8 cellular contexts compared by ENCODE assay signal in the genomic region with DNA sequence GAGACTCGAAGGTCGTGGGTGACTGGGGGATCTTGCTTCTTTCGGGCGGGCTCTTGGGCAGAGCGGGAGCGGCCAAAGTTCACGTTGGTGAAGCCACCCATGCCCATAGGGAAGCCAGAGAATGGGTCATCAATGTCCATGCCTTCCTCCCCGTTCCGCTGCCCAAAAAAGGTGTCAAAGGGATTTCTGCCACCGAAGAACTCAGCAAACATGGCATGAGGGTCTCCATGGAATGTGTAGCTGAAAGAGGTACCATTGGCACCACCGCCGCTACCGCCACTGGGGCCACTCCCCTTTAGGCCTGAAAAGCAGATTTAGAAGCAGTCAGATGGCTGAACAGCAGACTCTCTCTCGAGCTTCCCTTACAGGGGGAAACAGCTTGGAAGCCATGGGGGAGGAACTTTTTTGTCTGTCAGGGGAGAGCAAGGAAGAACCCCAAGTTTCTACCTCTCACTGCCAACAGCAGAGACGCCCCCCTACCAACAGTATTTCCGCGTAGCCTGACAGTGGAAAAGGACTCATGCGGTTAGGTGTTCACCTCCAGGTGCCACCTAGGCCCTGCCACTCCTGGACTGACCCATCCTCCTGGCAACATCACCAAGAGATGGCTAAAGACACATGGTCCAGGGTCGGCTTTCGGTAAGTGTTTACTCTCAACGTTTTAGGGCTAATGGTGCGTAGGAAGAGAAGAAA. TPM values are rescaled to one million over a fixed set of nuclear protein-coding genes. Genes with fewer than 3 reads are reported as not detected.
A peak's percentile ranks its signal among the peaks of the same experiment; 100 is the strongest.
DNase-seq lines count a peak whose midpoint lies in the region; ATAC-seq and TF ChIP-seq lines count a peak whose summit lies in the region.

No MANE protein-coding gene starts in this region.

- peaks cover 61% of the 10 kb centered on the region for H3K36me3 Mint-ChIP-seq in CD4-positive, alpha-beta T cell (ENCODE audit: low read depth)
- H3K36me3 Mint-ChIP-seq in natural killer cell = peaks cover 8% of the 10 kb centered on the region

- H3K27ac Mint-ChIP-seq in CD4-positive, alpha-beta T cell = peak overlapping the region; percentile 92
- peak overlapping the region; percentile 91 to 96 for H3K27ac Mint-ChIP-seq in natural killer cell

- no peaks in the 10 kb centered on the region for H3K27me3 Mint-ChIP-seq in CD4-positive, alpha-beta T cell
- H3K27me3 Mint-ChIP-seq in natural killer cell (ENCODE audit: low read depth in 2 of 2) = no peaks in the 10 kb centered on the region

- H3K27me3 ChIP-seq in CD4-positive, alpha-beta T cell (ENCODE audit: control insufficient read depth, insufficient read depth, low read length) = no peaks in the 10 kb centered on the region

- H3K4me3 ChIP-seq in NB4 (ENCODE audit: low read depth, low read length) = peak overlapping the region; percentile 68
- H3K4me3 ChIP-seq in coronary artery = peak overlapping the region; percentile 87

- no peak for TF ChIP-seq CTCF in CD4-positive, alpha-beta T cell (IDR thresholded peaks at IDR 0.05)
- TF ChIP-seq CTCF in NB4 (IDR thresholded peaks at IDR 0.05; ENCODE audit: low read depth, low read length) (no peak), coronary artery (IDR thresholded peaks at IDR 0.05) (no peak), natural killer cell (IDR thresholded peaks at IDR 0.05) (no peak)

- DNase-seq in CD4-positive, alpha-beta T cell = peak in 1 of 10 experiments; percentile 40
- DNase-seq in NB4 (ENCODE audit: low read depth) (no peak), coronary artery (ENCODE audit: low spot score) (no peak), natural killer cell (no peak), T1000 (lab: John Stamatoyannopoulos, UW) (no peak)

- H3K9me3 ChIP-seq in CD4-positive, alpha-beta T cell (ENCODE audit: control insufficient read depth, low read length) = no peaks in the 10 kb centered on the region

- intact Hi-C loops in CD4-positive, alpha-beta T cell (cut with DNase I, micrococcal nuclease) = loop anchor here in 1 of 2 experiments (1.0 kb wide), 1 partner anchor 9 kb away; no protein-coding TSS in a partner anchor
- intact Hi-C loops in natural killer cell (cut with micrococcal nuclease) = loop anchor here (5.0 kb wide), 1 partner anchor 100 kb away; the partner anchor contains the start of gene DDX39A

- ATAC-seq in CD4-positive, alpha-beta T cell (ENCODE audit: poor library complexity) = no peak
- ATAC-seq in natural killer cell (no peak), HG02973 (IDR thresholded peaks at IDR 0.05; ENCODE audit: unreplicated experiment) (no peak), GM21447 (IDR thresholded peaks at IDR 0.05; ENCODE audit: unreplicated experiment) (no peak), HG03045 (IDR thresholded peaks at IDR 0.05; ENCODE audit: unreplicated experiment) (no peak)

- POLR2A ChIA-PET in CD4-positive, alpha-beta T cell (lab: Charles Lee) = interaction anchor here (0.5 to 9.8 kb wide), 12 partner anchors 9 to 380 kb away, joined by 3 to 430 read pairs (median 10); partner anchors contain the start of genes ADGRE5, ASF1B, GIPC1 and NDUFB7

- peak overlapping the region; percentile 92 for H3K4me3 Mint-ChIP-seq in CD4-positive, alpha-beta T cell
- peak overlapping the region; percentile 95 for H3K4me3 Mint-ChIP-seq in natural killer cell

- H3K9me3 Mint-ChIP-seq in CD4-positive, alpha-beta T cell = no peaks in the 10 kb centered on the region
- no peaks in the 10 kb centered on the region for H3K9me3 Mint-ChIP-seq in natural killer cell

- H3K27ac ChIP-seq in CD4-positive, alpha-beta T cell (ENCODE audit: low read depth, low read length) = peak overlapping the region; percentile 91
- H3K27ac ChIP-seq in coronary artery = peak overlapping the region; percentile 98 to 100

- peaks cover 75% of the 10 kb centered on the region for H3K4me1 Mint-ChIP-seq in CD4-positive, alpha-beta T cell (ENCODE audit: low read depth)
- peaks cover 31 to 50% of the 10 kb centered on the region in 2 donors for H3K4me1 Mint-ChIP-seq in natural killer cell

- CTCF ChIA-PET in CD4-positive, alpha-beta T cell (lab: Charles Lee) = interaction anchor here (1.2 to 3.5 kb wide), 5 partner anchors 11 to 42 kb away, joined by 3 to 29 read pairs (median 4); partner anchors contain the start of gene PTGER1

- no peak for TF ChIP-seq POLR2A in NB4 (IDR thresholded peaks at IDR 0.05; ENCODE audit: extremely low read depth, insufficient read length)

RNA-seq across cellular contexts. Expression of gene DNAJB1, which starts 1.3 kb away (rescaled TPM):
- 100 to 1,000 TPM; 666 to 672 TPM for total RNA-seq in CD4-positive, alpha-beta T cell
- total RNA-seq in natural killer cell = 100 to 1,000 TPM; 148 to 238 (median 192) TPM

RNA-seq across cellular contexts. Expression of gene TECR, which starts 12.5 kb away (rescaled TPM):
- total RNA-seq in CD4-positive, alpha-beta T cell = 100 to 1,000 TPM; 217 to 232 TPM
- total RNA-seq in natural killer cell = 100 to 1,000 TPM; 123 to 158 (median 131) TPM

RNA-seq across cellular contexts. Expression of gene GIPC1, which starts 21.0 kb away (rescaled TPM):
- 10 to 100 TPM; 17.8 to 21.0 TPM for total RNA-seq in CD4-positive, alpha-beta T cell
- 10 to 100 TPM; 25.3 to 34.5 (median 31.4) TPM for total RNA-seq in natural killer cell

RNA-seq across cellular contexts. Expression of gene PTGER1, which starts 41.7 kb away (rescaled TPM):
- not detected for total RNA-seq in CD4-positive, alpha-beta T cell
- under 1 TPM in 2 of 3 donors, not detected in 1; 0.35 to 0.73 TPM for total RNA-seq in natural killer cell

RNA-seq across cellular contexts. Expression of gene NDUFB7, which starts 55.0 kb away (rescaled TPM):
- total RNA-seq in CD4-positive, alpha-beta T cell = 10 to 100 TPM; 31.7 to 39.1 TPM
- total RNA-seq in natural killer cell = 100 to 1,000 TPM in 2 of 3 donors, 10 to 100 TPM in 1; 97.1 to 120 (median 108) TPM
